In genomic region chr17:67421869-67422273, GRCh38 we compare ENCODE assay signal across 8 cellular contexts. TPM values are rescaled to one million over a fixed set of nuclear protein-coding genes. Genes with fewer than 3 reads are reported as not detected.
DNase-seq lines count a peak whose midpoint lies in the region; ATAC-seq lines count a peak whose summit lies in the region.

No MANE protein-coding gene starts in this region.

- peaks cover 4% of the 10 kb centered on the region for H3K27me3 Mint-ChIP-seq in activated T-helper 2 cell treated with anti-CD3 and anti-CD28 coated beads, Interferon-gamma antibody, Interleukin-2, Interleukin-4, amounts not matched to agents 10 μg/mL and 5 μg/mL and 100 μg/mL, durations not matched to agents 14 hours and 24 hours and 36 hours (ENCODE audit: low read depth)

- H3K4me3 ChIP-seq in right cardiac atrium (ENCODE audit: low read length) = no peak overlapping the region

- H3K9me3 Mint-ChIP-seq in activated T-helper 2 cell treated with anti-CD3 and anti-CD28 coated beads, Interferon-gamma antibody, Interleukin-2, Interleukin-4, amounts not matched to agents 10 μg/mL and 5 μg/mL and 100 μg/mL, durations not matched to agents 14 hours and 24 hours and 36 hours = no peaks in the 10 kb centered on the region

- H3K27me3 ChIP-seq in right cardiac atrium (ENCODE audit: control insufficient read depth, insufficient read depth) = no peaks in the 10 kb centered on the region

- no peaks in the 10 kb centered on the region for H3K9me3 ChIP-seq in right cardiac atrium (ENCODE audit: control insufficient read depth, low read length)

- peak; percentile 81 to 94 for ATAC-seq in right cardiac atrium
- no peak for ATAC-seq in HG02970 (IDR thresholded peaks at IDR 0.05; ENCODE audit: low FRiP score, unreplicated experiment)

- no peak overlapping the region for H3K4me3 Mint-ChIP-seq in activated T-helper 2 cell treated with anti-CD3 and anti-CD28 coated beads, Interferon-gamma antibody, Interleukin-2, Interleukin-4, amounts not matched to agents 10 μg/mL and 5 μg/mL and 100 μg/mL, durations not matched to agents 14 hours and 24 hours and 36 hours (ENCODE audit: low read depth)

- peaks cover 7% of the 10 kb centered on the region for H3K4me1 ChIP-seq in right cardiac atrium (ENCODE audit: control insufficient read depth, insufficient read depth, low read length)

- peaks cover 3% of the 10 kb centered on the region for H3K36me3 Mint-ChIP-seq in activated T-helper 2 cell treated with anti-CD3 and anti-CD28 coated beads, Interferon-gamma antibody, Interleukin-2, Interleukin-4, amounts not matched to agents 10 μg/mL and 5 μg/mL and 100 μg/mL, durations not matched to agents 14 hours and 24 hours and 36 hours (ENCODE audit: low read depth)

- H3K27ac ChIP-seq in right cardiac atrium (ENCODE audit: low read length) = peak overlapping the region; percentile 73

- 55% methylated on average over 3 of the region's 3 CpGs for WGBS in right cardiac atrium

- peak; percentile 73 for DNase-seq in GM03348 (ENCODE audit: low spot score)
- DNase-seq in NCI-H2196 (lab: John Stamatoyannopoulos, UW; ENCODE audit: unreplicated experiment) = peak; percentile 61
- DNase-seq in activated T-helper 2 cell treated with anti-CD3 and anti-CD28 coated beads, Interferon-gamma antibody, Interleukin-2, Interleukin-4, amounts not matched to agents 10 μg/mL and 5 μg/mL and 100 μg/mL, durations not matched to agents 14 hours and 24 hours and 36 hours (ENCODE audit: low spot score) = peak; percentile 55
- no peak for DNase-seq in right cardiac atrium
- peak; percentile 13 for DNase-seq in stimulated activated CD8-positive, alpha-beta memory T cell treated with anti-CD3 and anti-CD28 coated beads, Interleukin-7, amount 100 ng/mL, for 24 hours (ENCODE audit: low read depth)
- no peak for DNase-seq in NCI-H2107 (lab: John Stamatoyannopoulos, UW)
- DNase-seq in foreskin melanocyte = no peak

- intact Hi-C loops in activated T-helper 2 cell treated with anti-CD3 and anti-CD28 coated beads, Interferon-gamma antibody, Interleukin-2, Interleukin-4, amounts not matched to agents 10 μg/mL and 5 μg/mL and 100 μg/mL, durations not matched to agents 14 hours and 24 hours and 36 hours (cut with micrococcal nuclease) = no loop called here
- intact Hi-C loops in right cardiac atrium (cut with DNase I) = no loop called here

- peaks cover 28% of the 10 kb centered on the region for H3K4me1 Mint-ChIP-seq in activated T-helper 2 cell treated with anti-CD3 and anti-CD28 coated beads, Interferon-gamma antibody, Interleukin-2, Interleukin-4, amounts not matched to agents 10 μg/mL and 5 μg/mL and 100 μg/mL, durations not matched to agents 14 hours and 24 hours and 36 hours (ENCODE audit: low read depth)

- peak overlapping the region; percentile 64 for H3K27ac Mint-ChIP-seq in activated T-helper 2 cell treated with anti-CD3 and anti-CD28 coated beads, Interferon-gamma antibody, Interleukin-2, Interleukin-4, amounts not matched to agents 10 μg/mL and 5 μg/mL and 100 μg/mL, durations not matched to agents 14 hours and 24 hours and 36 hours

RNA-seq across cellular contexts. Expression of gene PITPNC1, which starts 44.8 kb away (rescaled TPM):
- 10.9 and 11.2 TPM in 2 replicates for total RNA-seq in activated T-helper 2 cell treated with anti-CD3 and anti-CD28 coated beads, Interferon-gamma antibody, Interleukin-2, Interleukin-4, amounts not matched to agents 10 μg/mL and 5 μg/mL and 100 μg/mL, durations not matched to agents 14 hours and 24 hours and 36 hours
- 10 to 100 TPM; 17.0 to 29.7 (median 24.9) TPM for total RNA-seq in right cardiac atrium
- 8.6 TPM for polyA plus RNA-seq in right cardiac atrium

RNA-seq across cellular contexts. Expression of gene PSMD12, which starts 55.5 kb away (rescaled TPM):
- 75.1 and 75.4 TPM in 2 replicates for total RNA-seq in activated T-helper 2 cell treated with anti-CD3 and anti-CD28 coated beads, Interferon-gamma antibody, Interleukin-2, Interleukin-4, amounts not matched to agents 10 μg/mL and 5 μg/mL and 100 μg/mL, durations not matched to agents 14 hours and 24 hours and 36 hours
- 10 to 100 TPM; 47.2 to 59.5 (median 51.4) TPM for total RNA-seq in right cardiac atrium
- 26.7 TPM for polyA plus RNA-seq in right cardiac atrium

Comparison
In these comparisons a context has a peak if more than half of its experiments do, and no peak if none do; other contexts are left out.
1. DNase-seq: peak in GM03348 (single experiment), NCI-H2196 (single experiment), activated T-helper 2 cell treated with anti-CD3 and anti-CD28 coated beads, Interferon-gamma antibody, Interleukin-2, Interleukin-4, amounts not matched to agents 10 μg/mL and 5 μg/mL and 100 μg/mL, durations not matched to agents 14 hours and 24 hours and 36 hours (single experiment) and stimulated activated CD8-positive, alpha-beta memory T cell treated with anti-CD3 and anti-CD28 coated beads, Interleukin-7, amount 100 ng/mL, for 24 hours (single experiment); none in right cardiac atrium (0 of 3), NCI-H2107 (single experiment) and foreskin melanocyte (single experiment).